ENCODE assay signal across 19 cellular contexts in the genomic region with DNA sequence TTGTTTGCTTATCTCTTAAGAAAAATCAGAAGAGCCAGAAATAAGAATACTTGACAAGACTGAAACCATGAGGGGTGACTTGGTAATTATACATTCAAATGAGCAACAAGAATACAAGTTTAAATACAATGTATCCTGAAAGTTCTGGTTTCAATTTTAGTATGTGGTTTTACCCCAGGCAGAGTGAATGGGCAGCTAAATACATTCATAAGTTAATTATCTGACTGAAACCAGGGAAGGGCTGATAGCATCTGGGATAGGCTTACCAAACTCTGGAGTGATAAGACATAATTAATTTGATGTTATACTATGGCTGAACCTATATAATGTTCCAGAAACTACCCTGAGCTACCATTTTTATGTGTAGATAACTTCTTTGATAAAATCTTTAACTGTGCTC.
"Had no signal": no experiment of that assay in that cellular context is flagged by ENCODE, and none has a peak within 500 bp of the region (broad histone marks: within the 10 kb centered on the region; RNA-seq: fewer than 3 reads in every experiment).

No MANE protein-coding gene starts in this region.

- H3K4me3 ChIP-seq: cardiac muscle cell, hepatocyte, lower lobe of right lung, ovary, right lobe of liver, testis, upper lobe of right lung had no signal

- H3K4me1 ChIP-seq: lower lobe of right lung, right lobe of liver, testis, upper lobe of right lung had no signal

- H3K36me3 Mint-ChIP-seq: natural killer cell had no signal

- H3K27me3 ChIP-seq: cardiac muscle cell, hepatocyte, ovary, right lobe of liver, testis, upper lobe of right lung had no signal

- H3K9me3 Mint-ChIP-seq: activated naive CD8-positive, alpha-beta T cell treated with anti-CD3 and anti-CD28 coated beads for 36 hours; effector memory CD8-positive, alpha-beta T cell had no signal

- H3K27me3 Mint-ChIP-seq: activated naive CD8-positive, alpha-beta T cell treated with anti-CD3 and anti-CD28 coated beads for 36 hours; effector memory CD8-positive, alpha-beta T cell had no signal

- H3K36me3 ChIP-seq: cardiac muscle cell, lower lobe of right lung, ovary, right lobe of liver, upper lobe of right lung, WERI-Rb-1 had no signal

- H3K9me3 ChIP-seq: lower lobe of right lung, ovary, right lobe of liver, testis, upper lobe of right lung had no signal

- ATAC-seq: effector memory CD8-positive, alpha-beta T cell; left cardiac atrium; lower lobe of right lung; natural killer cell; right lobe of liver; upper lobe of right lung had no signal

- H3K4me3 Mint-ChIP-seq: activated naive CD8-positive, alpha-beta T cell treated with anti-CD3 and anti-CD28 coated beads for 36 hours; effector memory CD8-positive, alpha-beta T cell; natural killer cell had no signal

- DNase-seq: activated CD4-positive, alpha-beta T cell treated with anti-CD3 and anti-CD28 coated beads for 1 hour; activated naive CD4-positive, alpha-beta T cell; activated naive CD8-positive, alpha-beta T cell treated with anti-CD3 and anti-CD28 coated beads for 36 hours; amniotic stem cell; effector memory CD8-positive, alpha-beta T cell; foreskin fibroblast; left cardiac atrium; lower lobe of right lung; natural killer cell; ovary; right lobe of liver; small intestine; stimulated activated CD4-positive, alpha-beta T cell treated with anti-CD3 and anti-CD28 coated beads, Interleukin-15, amount 100 ng/mL, for 24 hours; stimulated activated CD4-positive, alpha-beta T cell treated with anti-CD3 and anti-CD28 coated beads, Interleukin-2, amount 100 ng/mL, for 48 hours; testis; upper lobe of right lung; WERI-Rb-1 had no signal

- H2AFZ ChIP-seq: hepatocyte had no signal

- H3K4me2 ChIP-seq: hepatocyte had no signal

- H3K27ac Mint-ChIP-seq: activated naive CD8-positive, alpha-beta T cell treated with anti-CD3 and anti-CD28 coated beads for 36 hours; effector memory CD8-positive, alpha-beta T cell; natural killer cell had no signal

- H3K79me2 ChIP-seq: hepatocyte had no signal

- H3K27ac ChIP-seq: cardiac muscle cell, hepatocyte, lower lobe of right lung, ovary, right lobe of liver, testis, upper lobe of right lung, WERI-Rb-1 had no signal
